Comparison of ENCODE assay signal across 11 cellular contexts in the genomic region with DNA sequence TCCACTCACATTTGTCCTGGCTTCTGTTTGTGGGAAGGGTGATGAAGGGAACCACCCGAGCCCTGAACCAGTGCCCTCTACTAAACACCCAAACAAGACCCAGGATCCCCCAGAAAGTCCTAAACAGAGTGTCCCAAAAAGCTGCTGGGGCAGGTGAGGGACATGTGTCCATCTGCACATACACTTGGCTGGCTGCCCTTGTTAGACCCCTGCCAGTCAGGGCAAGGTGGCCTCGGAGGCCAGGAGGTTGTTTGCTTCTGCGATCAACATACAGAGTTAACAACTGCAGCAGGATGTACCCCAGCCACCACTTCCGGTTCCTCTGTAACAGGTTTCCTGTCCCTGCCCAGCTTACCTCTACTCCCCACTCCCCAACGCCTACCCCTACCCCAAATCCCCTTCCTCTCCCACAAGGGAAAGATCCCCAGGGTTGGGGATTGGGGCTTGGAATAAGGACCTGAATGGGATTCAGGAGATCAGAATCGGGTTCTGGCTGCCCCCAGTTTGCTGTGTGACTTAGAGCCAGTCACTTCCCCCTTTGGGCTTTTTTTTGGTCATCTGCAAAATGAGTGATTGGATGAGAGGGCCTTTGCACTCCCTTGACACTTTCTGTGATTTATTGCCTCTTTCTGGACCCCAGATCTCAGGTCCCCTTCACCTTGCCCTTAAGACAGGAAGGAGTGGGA. TPM values are rescaled to one million over a fixed set of nuclear protein-coding genes. Genes with fewer than 3 reads are reported as not detected.
DNase-seq lines count a peak whose midpoint lies in the region; ATAC-seq and TF ChIP-seq lines count a peak whose summit lies in the region.
"Had no signal": no experiment of that assay in that cellular context is flagged by ENCODE, and none has a peak within 500 bp of the region (broad histone marks: within the 10 kb centered on the region; RNA-seq: fewer than 3 reads in every experiment).

No MANE protein-coding gene starts in this region.

- peak overlapping the region; percentile 19; the same call in 1 of the 2 replicates for H3K9ac ChIP-seq in DND-41 (ENCODE audit: low read depth, low read length)
- no peak overlapping the region for H3K9ac ChIP-seq in neuronal stem cell (ENCODE audit: low read depth, low read length, poor library complexity)

- no peak overlapping the region for H3K4me3 Mint-ChIP-seq in nephron progenitor cell
- H3K4me3 Mint-ChIP-seq: brain had no signal

- H3K79me1 ChIP-seq in neuronal stem cell (ENCODE audit: low read depth, low read length) = no peaks in the 10 kb centered on the region

- H3K27me3 Mint-ChIP-seq in nephron progenitor cell (ENCODE audit: low read depth, poor library complexity) = peaks cover 37% of the 10 kb centered on the region

- TF ChIP-seq CTCF in DND-41 (IDR thresholded peaks at IDR 0.05; ENCODE audit: borderline replicate concordance, extremely low read depth, low read length, poor library complexity, severe bottlenecking) = no peak
- TF ChIP-seq CTCF in RWPE1 (conservative IDR thresholded peaks at IDR 0.05; ENCODE audit: low read depth) = no peak
- no peak for TF ChIP-seq CTCF in nephron progenitor cell (IDR thresholded peaks at IDR 0.05)

- H3K23ac ChIP-seq in neuronal stem cell (ENCODE audit: low read depth, low read length, poor library complexity) = no peak overlapping the region

- H2AK5ac ChIP-seq in neuronal stem cell (ENCODE audit: low read depth, low read length) = no peak overlapping the region

- no peak overlapping the region for H3K27ac Mint-ChIP-seq in nephron progenitor cell
- H3K27ac Mint-ChIP-seq: brain had no signal

- peak overlapping the region; percentile 66 for H3K27ac ChIP-seq in DND-41 (ENCODE audit: low read length)
- 0 out of 2 replicates have a peak overlapping the region, but pooled peaks have one; percentile 2 for H3K27ac ChIP-seq in RWPE1
- no peak overlapping the region for H3K27ac ChIP-seq in neuronal stem cell (replicated peaks; ENCODE audit: low read length)

- no peak overlapping the region for H2BK15ac ChIP-seq in neuronal stem cell (ENCODE audit: low read length)

- peak; percentile 93 for ATAC-seq in DND-41 (ENCODE audit: insufficient read depth, low read depth)
- no peak for ATAC-seq in GM19455 (IDR thresholded peaks at IDR 0.05; ENCODE audit: unreplicated experiment)
- ATAC-seq in HG03095 (IDR thresholded peaks at IDR 0.05; ENCODE audit: unreplicated experiment) = no peak

- no peaks in the 10 kb centered on the region for H3K9me3 ChIP-seq in DND-41 (ENCODE audit: insufficient read depth, low read length, severe bottlenecking)
- H3K9me3 ChIP-seq in neuronal stem cell (replicated peaks in 1 of 2; ENCODE audit: control insufficient read depth in 2 of 2, insufficient read depth in 1 of 2, low read depth in 1 of 2, low read length in 2 of 2) = peaks cover 0 to 5% of the 10 kb centered on the region in 2 donors
- H3K9me3 ChIP-seq: Caco-2, right lobe of liver had no signal

- no peak overlapping the region for H3K18ac ChIP-seq in neuronal stem cell (ENCODE audit: low read length)

- H3K4me1 Mint-ChIP-seq in nephron progenitor cell = no peaks in the 10 kb centered on the region
- H3K4me1 Mint-ChIP-seq: brain had no signal

- peaks cover 3% of the 10 kb centered on the region for H3K36me3 Mint-ChIP-seq in nephron progenitor cell (ENCODE audit: low read depth)
- H3K36me3 Mint-ChIP-seq: brain had no signal

- H3K4ac ChIP-seq in neuronal stem cell (ENCODE audit: low read length) = no peak overlapping the region

- WGBS in neuronal stem cell (ENCODE audit: extremely low coverage in 2 of 2, insufficient read length in 2 of 2, insufficient replicate concordance in 1 of 2), 2 donors = no CpG with 5 or more reads among the region's 6 CpGs

- peaks cover 19% of the 10 kb centered on the region for H3K79me2 ChIP-seq in DND-41 (ENCODE audit: insufficient read depth, low read length)

- POLR2A ChIA-PET in RWPE1 (lab: Yijun Ruan, JAX; ENCODE audit: low non-redundant PET) = no interaction called here

- H3K4me2 ChIP-seq in DND-41 (ENCODE audit: insufficient read depth, low read length) (peak overlapping the region; percentile 7), neuronal stem cell (ENCODE audit: insufficient read depth, low read length, poor library complexity, severe bottlenecking) (no peak overlapping the region)

- peaks cover 5% of the 10 kb centered on the region for H3K9me3 Mint-ChIP-seq in nephron progenitor cell

- H3K36me3 ChIP-seq in DND-41 (ENCODE audit: insufficient read depth, low read length) (peaks cover 48% of the 10 kb centered on the region), neuronal stem cell (replicated peaks in 1 of 2; ENCODE audit: control insufficient read depth in 2 of 2, insufficient read depth in 2 of 2, low read length in 2 of 2) (no peaks in the 10 kb centered on the region)
- H3K36me3 ChIP-seq: right lobe of liver had no signal

- no peaks in the 10 kb centered on the region for H4K20me1 ChIP-seq in DND-41 (ENCODE audit: insufficient read depth, low read length)

- peak overlapping the region; percentile 66 for H2BK12ac ChIP-seq in neuronal stem cell (ENCODE audit: low read length)

- H4K91ac ChIP-seq in neuronal stem cell (ENCODE audit: low read depth, low read length, poor library complexity) = no peak overlapping the region

- H3K4me1 ChIP-seq in DND-41 (ENCODE audit: insufficient read depth, low read length) = peaks cover 34% of the 10 kb centered on the region
- H3K4me1 ChIP-seq in neuronal stem cell (ENCODE audit: control insufficient read depth in 2 of 2, insufficient read depth in 1 of 2, low read depth in 1 of 2, low read length in 2 of 2) = peaks cover 0 to 3% of the 10 kb centered on the region in 2 donors
- H3K4me1 ChIP-seq: Caco-2, right lobe of liver had no signal

- H2BK120ac ChIP-seq in neuronal stem cell (ENCODE audit: low read depth, low read length) = no peak overlapping the region

- H3K4me3 ChIP-seq in DND-41 (ENCODE audit: low read depth in 1 of 2, low read length in 2 of 2) (no peak overlapping the region), neuronal stem cell (ENCODE audit: low read length in 2 of 2) (no peak overlapping the region)
- H3K4me3 ChIP-seq: right lobe of liver had no signal

- H2AFZ ChIP-seq in DND-41 (ENCODE audit: low read depth, low read length) (no peak overlapping the region), neuronal stem cell (ENCODE audit: low read length) (no peak overlapping the region)

- H3K14ac ChIP-seq in neuronal stem cell (ENCODE audit: low read length) = peak overlapping the region; percentile 17

- H3K27me3 ChIP-seq in DND-41 (ENCODE audit: insufficient read depth, low read length, poor library complexity) (no peaks in the 10 kb centered on the region), neuronal stem cell (ENCODE audit: control insufficient read depth in 3 of 3, insufficient read depth in 3 of 3, low read depth in 1 of 3, low read length in 3 of 3) (peaks cover 0 to 18% (median under 1%) of the 10 kb centered on the region in 3 experiments)
- H3K27me3 ChIP-seq: right lobe of liver had no signal

- DNase-seq in DND-41 (peak; percentile 77), RWPE1 (ENCODE audit: low spot score) (no peak), neuronal stem cell (ENCODE audit: low spot score) (no peak), globus pallidus (ENCODE audit: low spot score) (no peak), nephron progenitor cell (no peak)
- DNase-seq in activated effector memory CD4-positive, alpha-beta T cell treated with anti-CD3 and anti-CD28 coated beads, Interleukin-2, amount 50 U/mL, for 16 hours = peak; percentile 83
- DNase-seq: Caco-2, right lobe of liver had no signal

- no peak overlapping the region for H4K8ac ChIP-seq in neuronal stem cell (ENCODE audit: low read depth, low read length)

- no peak overlapping the region for H2BK5ac ChIP-seq in neuronal stem cell (ENCODE audit: low read length)

- CTCF ChIA-PET in RWPE1 (lab: Yijun Ruan, JAX) = no interaction called here

RNA-seq across cellular contexts. Expression of gene DEF6, which starts 13.9 kb away (rescaled TPM):
- 0.50 TPM for polyA plus RNA-seq in neuronal stem cell (2013, experiment 1 of 2)
- 0.62 TPM for polyA plus RNA-seq in neuronal stem cell (2013, experiment 2 of 2)

RNA-seq across cellular contexts. Expression of gene PPARD, which starts 30.8 kb away (rescaled TPM):
- 14.9 TPM for polyA plus RNA-seq in neuronal stem cell (2013, experiment 1 of 2)
- polyA plus RNA-seq in neuronal stem cell (2013, experiment 2 of 2) = 15.0 TPM

RNA-seq across cellular contexts. Expression of gene ZNF76, which starts 52.0 kb away (rescaled TPM):
- 22.2 TPM for polyA plus RNA-seq in neuronal stem cell (2013, experiment 1 of 2)
- 22.2 TPM for polyA plus RNA-seq in neuronal stem cell (2013, experiment 2 of 2)

Comparison
In these comparisons a context has a peak if more than half of its experiments do, and no peak if none do; other contexts are left out.
1. DNase-seq: peak in DND-41 (single experiment) and activated effector memory CD4-positive, alpha-beta T cell treated with anti-CD3 and anti-CD28 coated beads, Interleukin-2, amount 50 U/mL, for 16 hours (single experiment); none in RWPE1 (single experiment), neuronal stem cell (single experiment), globus pallidus (single experiment) and nephron progenitor cell (single experiment).